In the genomic region with DNA sequence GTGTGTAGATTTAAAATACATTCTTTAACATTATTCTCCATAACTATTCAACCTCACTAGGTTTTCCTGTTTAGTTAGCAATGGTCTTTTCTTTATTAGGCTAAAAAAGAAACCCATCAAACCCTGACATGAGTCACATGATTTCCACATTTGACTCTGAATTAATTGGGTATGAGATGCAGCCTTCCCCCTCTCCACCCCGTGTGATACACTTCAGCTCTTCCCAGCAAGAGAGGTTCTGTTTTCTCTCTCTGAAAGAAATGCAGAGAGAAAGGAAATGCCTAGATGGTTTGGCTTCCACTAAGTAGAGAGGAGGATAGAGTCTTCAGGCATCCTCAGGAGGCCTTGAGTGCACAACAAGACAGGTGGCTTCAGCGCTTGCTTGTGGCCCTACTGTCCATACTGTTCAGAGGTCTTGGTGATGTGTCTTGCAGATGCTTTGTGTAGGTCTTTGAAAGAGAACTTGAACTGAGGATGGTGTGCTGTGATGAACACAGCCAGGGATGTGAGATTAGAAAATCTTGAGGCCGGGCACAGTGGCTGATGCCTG, we compare ENCODE assay signal across 1 cellular context.
TF ChIP-seq lines count a peak whose summit lies in the region.

No MANE protein-coding gene starts in this region.

TF ChIP-seq in IMR-90, 13 proteins besides CTCF, POLR2A, EP300 and RAD21:
- TF ChIP-seq RCOR1 (IDR thresholded peaks at IDR 0.05; ENCODE audit: insufficient replicate concordance, low read length), result no peak
- TF ChIP-seq MAFK (IDR thresholded peaks at IDR 0.05; ENCODE audit: low read depth, low read length), result no peak
- TF ChIP-seq CEBPB (IDR thresholded peaks at IDR 0.05; ENCODE audit: low read depth, low read length), result no peak
- TF ChIP-seq BHLHE40 (IDR thresholded peaks at IDR 0.05; ENCODE audit: low read depth, low read length), result no peak
- TF ChIP-seq SMC3 (IDR thresholded peaks at IDR 0.05; ENCODE audit: low read depth, low read length), result no peak
- no peak for TF ChIP-seq FOS (IDR thresholded peaks at IDR 0.05; ENCODE audit: low read depth, low read length)
- no peak for TF ChIP-seq MXI1 (IDR thresholded peaks at IDR 0.05; ENCODE audit: borderline replicate concordance, low read depth, low read length)
- TF ChIP-seq, protein P1, sequence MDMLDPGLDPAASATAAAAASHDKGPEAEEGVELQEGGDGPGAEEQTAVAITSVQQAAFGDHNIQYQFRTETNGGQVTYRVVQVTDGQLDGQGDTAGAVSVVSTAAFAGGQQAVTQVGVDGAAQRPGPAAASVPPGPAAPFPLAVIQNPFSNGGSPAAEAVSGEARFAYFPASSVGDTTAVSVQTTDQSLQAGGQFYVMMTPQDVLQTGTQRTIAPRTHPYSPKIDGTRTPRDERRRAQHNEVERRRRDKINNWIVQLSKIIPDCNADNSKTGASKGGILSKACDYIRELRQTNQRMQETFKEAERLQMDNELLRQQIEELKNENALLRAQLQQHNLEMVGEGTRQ (IDR thresholded peaks at IDR 0.05; ENCODE audit: low read depth, low read length), result no peak
- no peak for TF ChIP-seq RFX5 (IDR thresholded peaks at IDR 0.05; ENCODE audit: low read depth, low read length)
- no peak for TF ChIP-seq CHD1 (IDR thresholded peaks at IDR 0.05; ENCODE audit: low read depth, low read length)
- no peak for TF ChIP-seq NFE2L2 (IDR thresholded peaks at IDR 0.05; ENCODE audit: low read depth, low read length)
TF ChIP-seq in IMR-90: peak in this region for 0.
